24 cellular contexts compared by ENCODE assay signal in genomic region chr9:624935-625505, GRCh38.
A peak's percentile ranks its signal among the peaks of the same experiment; 100 is the strongest.
DNase-seq lines count a peak whose midpoint lies in the region; FAIRE-seq and TF ChIP-seq lines count a peak whose summit lies in the region.
"Had no signal": no experiment of that assay in that cellular context is flagged by ENCODE, and none has a peak within 500 bp of the region (broad histone marks: within the 10 kb centered on the region; RNA-seq: fewer than 3 reads in every experiment).

No MANE protein-coding gene starts in this region.

- no peak overlapping the region for H3K4me3 ChIP-seq in fibroblast of the aortic adventitia (ENCODE audit: low read depth, low read length)
- no peak overlapping the region for H3K4me3 ChIP-seq in osteoblast (ENCODE audit: insufficient read depth, low read length)
- H3K4me3 ChIP-seq: gastroesophageal sphincter, pancreas, testis had no signal

- H4K20me1 ChIP-seq in osteoblast (ENCODE audit: insufficient read depth, low read length): no peaks in the 10 kb centered on the region

- DNase-seq in OCI-M1 (lab: John Stamatoyannopoulos, UW): peak; percentile 2
- DNase-seq in fibroblast of the aortic adventitia (ENCODE audit: low read depth): peak; percentile 75
- no peak for DNase-seq in osteoblast (ENCODE audit: insufficient read length, low spot score, missing footprints)
- no peak for DNase-seq in NCI-H748 (lab: John Stamatoyannopoulos, UW; ENCODE audit: unreplicated experiment)
- DNase-seq in D721Med (ENCODE audit: insufficient read length, low spot score): no peak
- DNase-seq in GM19240 (ENCODE audit: insufficient read length, low spot score): no peak
- no peak for DNase-seq in activated gamma-delta T cell (lab: John Stamatoyannopoulos, UW)
- DNase-seq: activated naive CD4-positive, alpha-beta T cell; anterior cingulate cortex; DMS 273 treated with DMSO at 0.1 percent for 48 hours; GF-D8; NCI-H1694; NCI-H345; NK-92 treated with Interleukin-12 subunit alpha and Interleukin-12 subunit beta, amount 100 ng/mL, for 24 hours; pancreas; T-cell; testis had no signal

- H3K4me2 ChIP-seq in osteoblast (ENCODE audit: insufficient read depth, low read length): no peak overlapping the region

- TF ChIP-seq CTCF in fibroblast of the aortic adventitia (IDR thresholded peaks at IDR 0.05; ENCODE audit: insufficient read depth, low read length) (no peak), osteoblast (IDR thresholded peaks at IDR 0.05; ENCODE audit: extremely low read depth, low read depth, low read length) (no peak), D721Med (IDR thresholded peaks at IDR 0.05; ENCODE audit: insufficient read depth, missing control alignments) (no peak)

- H3K4me1 ChIP-seq in osteoblast (ENCODE audit: insufficient read depth, low read length): peaks cover 24% of the 10 kb centered on the region

- H3K9me3 ChIP-seq in osteoblast (ENCODE audit: low read depth, low read length): no peaks in the 10 kb centered on the region
- H3K9me3 ChIP-seq: gastroesophageal sphincter, pancreas, testis had no signal

- no peak overlapping the region for H3K27ac ChIP-seq in osteoblast (ENCODE audit: low read depth, low read length)
- H3K27ac ChIP-seq: C4-2B, pancreas, testis, VCaP had no signal

- no peaks in the 10 kb centered on the region for H3K27me3 ChIP-seq in osteoblast (ENCODE audit: insufficient read depth, low read length)
- H3K27me3 ChIP-seq: gastroesophageal sphincter, pancreas, testis had no signal

- FAIRE-seq in A204.1 (lab: Jason Lieb, UNC) (peak; percentile 6), D721Med (lab: Jason Lieb, UNC) (no peak)
- FAIRE-seq: colon, GM12892, HTR-8/SVneo, pancreas had no signal

- no peaks in the 10 kb centered on the region for H3K79me2 ChIP-seq in osteoblast (ENCODE audit: insufficient read depth, low read length)

- no peaks in the 10 kb centered on the region for H3K36me3 ChIP-seq in osteoblast (ENCODE audit: insufficient read depth, low read length)
- H3K36me3 ChIP-seq: gastroesophageal sphincter, pancreas had no signal

- H2AFZ ChIP-seq in osteoblast (ENCODE audit: low read length): peak overlapping the region; percentile 71

Comparison
In these comparisons a context has a peak if more than half of its experiments do, and no peak if none do; other contexts are left out.
1. DNase-seq: peak in OCI-M1 (single experiment) and fibroblast of the aortic adventitia (single experiment); none in osteoblast (single experiment), NCI-H748 (single experiment), D721Med (single experiment), GM19240 (single experiment) and activated gamma-delta T cell (single experiment).